ENCODE assay signal across 24 cellular contexts in genomic region chr7:7131273-7131672, GRCh38.
"Had no signal": no experiment of that assay in that cellular context is flagged by ENCODE, and none has a peak within 500 bp of the region (broad histone marks: within the 10 kb centered on the region; RNA-seq: fewer than 3 reads in every experiment).

No MANE protein-coding gene starts in this region.

- H3K4me1 ChIP-seq: gastroesophageal sphincter, psoas muscle, thyroid gland had no signal

- H3K27me3 Mint-ChIP-seq: activated CD8-positive, alpha-beta T cell treated with anti-CD3 and anti-CD28 coated beads for 36 hours; activated naive CD4-positive, alpha-beta T cell treated with anti-CD3 and anti-CD28 coated beads, Interleukin-2, amount 50 U/mL, for 24 hours; stimulated activated naive CD8-positive, alpha-beta T cell treated with anti-CD3 and anti-CD28 coated beads, Interleukin-15, Interleukin-2, amounts not matched to agents 100 ng/mL and 50 ng/mL, for 24 hours had no signal

- DNase-seq: activated CD4-positive, alpha-beta T cell treated with anti-CD3 and anti-CD28 coated beads, Interleukin-2, amount 10 ng/mL, durations not matched to agents 24 days and 14 days; activated CD8-positive, alpha-beta memory T cell treated with anti-CD3 and anti-CD28 coated beads, Interleukin-2, amount 10 ng/mL, durations not matched to agents 7 days and 5 days; activated CD8-positive, alpha-beta T cell treated with anti-CD3 and anti-CD28 coated beads for 36 hours; activated gamma-delta T cell treated with Interleukin-2 at 50 U/mL for 16 hours; cortex of kidney; head of caudate nucleus; kidney; natural killer cell; pancreas; psoas muscle; right cardiac atrium; stimulated activated CD4-positive, alpha-beta T cell treated with anti-CD3 and anti-CD28 coated beads, Interleukin-4, amount 100 ng/mL, for 24 hours; substantia nigra; thyroid gland; upper lobe of right lung had no signal

- H3K9me3 Mint-ChIP-seq: activated naive CD4-positive, alpha-beta T cell treated with anti-CD3 and anti-CD28 coated beads, Interleukin-2, amount 50 U/mL, for 24 hours; natural killer cell had no signal

- H3K4me3 Mint-ChIP-seq: activated CD4-positive, alpha-beta T cell treated with anti-CD3 and anti-CD28 coated beads, Interleukin-2, amount 10 ng/mL, durations not matched to agents 24 days and 14 days; activated CD8-positive, alpha-beta memory T cell treated with anti-CD3 and anti-CD28 coated beads, Interleukin-2, amount 10 ng/mL, durations not matched to agents 7 days and 5 days; activated CD8-positive, alpha-beta T cell treated with anti-CD3 and anti-CD28 coated beads for 36 hours; activated naive CD4-positive, alpha-beta T cell treated with anti-CD3 and anti-CD28 coated beads, Interleukin-2, amount 50 U/mL, for 24 hours; mesothelial cell of epicardium; natural killer cell; stimulated activated naive CD8-positive, alpha-beta T cell treated with anti-CD3 and anti-CD28 coated beads, Interleukin-15, Interleukin-2, amounts not matched to agents 100 ng/mL and 50 ng/mL, for 24 hours had no signal

- H3K4me3 ChIP-seq: gastroesophageal sphincter, lung, pancreas, psoas muscle, thyroid gland, upper lobe of right lung had no signal

- H3K9me3 ChIP-seq: gastroesophageal sphincter, neutrophil, pancreas, psoas muscle, thyroid gland, upper lobe of right lung had no signal

- ATAC-seq: activated CD4-positive, CD25-positive, alpha-beta regulatory T cell treated with anti-CD3 and anti-CD28 coated beads, Interleukin-2, amount 50 U/mL, for 24 hours; activated CD8-positive, alpha-beta memory T cell treated with anti-CD3 and anti-CD28 coated beads, Interleukin-2, amount 10 ng/mL, durations not matched to agents 7 days and 5 days; activated CD8-positive, alpha-beta T cell treated with anti-CD3 and anti-CD28 coated beads for 36 hours; gastroesophageal sphincter; left lobe of liver; natural killer cell; pancreas; psoas muscle; right cardiac atrium; upper lobe of right lung had no signal

- H3K27ac ChIP-seq: epithelial cell of prostate, gastroesophageal sphincter, neutrophil, pancreas, psoas muscle, thyroid gland, upper lobe of right lung had no signal

- H3K27me3 ChIP-seq: gastroesophageal sphincter, neutrophil, pancreas, thyroid gland, upper lobe of right lung had no signal

- H3K27ac Mint-ChIP-seq: activated CD4-positive, alpha-beta T cell treated with anti-CD3 and anti-CD28 coated beads, Interleukin-2, amount 10 ng/mL, durations not matched to agents 24 days and 14 days; activated CD8-positive, alpha-beta memory T cell treated with anti-CD3 and anti-CD28 coated beads, Interleukin-2, amount 10 ng/mL, durations not matched to agents 7 days and 5 days; activated CD8-positive, alpha-beta T cell treated with anti-CD3 and anti-CD28 coated beads for 36 hours; activated naive CD4-positive, alpha-beta T cell treated with anti-CD3 and anti-CD28 coated beads, Interleukin-2, amount 50 U/mL, for 24 hours; mesothelial cell of epicardium; natural killer cell; stimulated activated naive CD8-positive, alpha-beta T cell treated with anti-CD3 and anti-CD28 coated beads, Interleukin-15, Interleukin-2, amounts not matched to agents 100 ng/mL and 50 ng/mL, for 24 hours had no signal

- H3K36me3 ChIP-seq: gastroesophageal sphincter, neutrophil, pancreas, thyroid gland, upper lobe of right lung had no signal

- H3K36me3 Mint-ChIP-seq: mesothelial cell of epicardium, natural killer cell had no signal
